In genomic region chr1:47089356-47089755, GRCh38 we compare ENCODE assay signal across 9 cellular contexts. TPM values are rescaled to one million over a fixed set of nuclear protein-coding genes. Genes with fewer than 3 reads are reported as not detected.
DNase-seq lines count a peak whose midpoint lies in the region; ATAC-seq, FAIRE-seq and TF ChIP-seq lines count a peak whose summit lies in the region.
"Not testable (repeated sequence)": the region's sequence is repeated elsewhere in the genome, so short reads cannot be mapped to it uniquely, and the experiment has no call there.
"Had no signal": no experiment of that assay in that cellular context is flagged by ENCODE, and none has a peak within 500 bp of the region (broad histone marks: within the 10 kb centered on the region; RNA-seq: fewer than 3 reads in every experiment).

No MANE protein-coding gene starts in this region.

- H3K4me3 ChIP-seq in DND-41 (ENCODE audit: low read depth in 1 of 2, low read length in 2 of 2); NT2/D1 (ENCODE audit: insufficient read length, low read depth); bronchial epithelial cell (ENCODE audit: low read depth, low read length); right atrium auricular region: not testable (repeated sequence)

- not testable (repeated sequence) for H3K27me3 Mint-ChIP-seq in type B pancreatic cell

- not testable (repeated sequence) for ATAC-seq in DND-41 (ENCODE audit: insufficient read depth, low read depth); omental fat pad (ENCODE audit: low FRiP score)

- H3K4me1 Mint-ChIP-seq in type B pancreatic cell (ENCODE audit: unreplicated experiment) = not testable (repeated sequence)

- not testable (repeated sequence) for H3K9me3 Mint-ChIP-seq in type B pancreatic cell

- H3K79me2 ChIP-seq in DND-41 (ENCODE audit: insufficient read depth, low read length) = not testable (repeated sequence)

- not testable (repeated sequence) for H4K20me1 ChIP-seq in DND-41 (ENCODE audit: insufficient read depth, low read length)

- not testable (repeated sequence) for H3K4me1 ChIP-seq in DND-41 (ENCODE audit: insufficient read depth, low read length); NT2/D1 (ENCODE audit: insufficient read depth, insufficient read length); right atrium auricular region

- not testable (repeated sequence) for H3K36me3 ChIP-seq in DND-41 (ENCODE audit: insufficient read depth, low read length); NT2/D1 (ENCODE audit: insufficient read depth, insufficient read length, low read length); bronchial epithelial cell (ENCODE audit: control insufficient read depth, insufficient read depth, low read length); right atrium auricular region

- DNase-seq in DND-41 = peak; percentile 43
- DNase-seq in KBM-7 = peak; percentile 28
- DNase-seq in NT2/D1 (ENCODE audit: low read depth, low spot score) = peak; percentile 13
- DNase-seq in activated CD4-positive, alpha-beta T cell treated with anti-CD3 and anti-CD28 coated beads, Interleukin-2, amount 50 U/mL, for 1 hour = peak; percentile 8
- DNase-seq in bronchial epithelial cell (ENCODE audit: low read depth) = peak; percentile 16
- not testable (repeated sequence) for DNase-seq in right atrium auricular region (ENCODE audit: low spot score); type B pancreatic cell (ENCODE audit: extremely low spot score, unreplicated experiment)
- peak; percentile 30 for DNase-seq in omental fat pad (ENCODE audit: low spot score)

- not testable (repeated sequence) for H2AFZ ChIP-seq in DND-41 (ENCODE audit: low read depth, low read length)

- not testable (repeated sequence) for H3K36me3 Mint-ChIP-seq in type B pancreatic cell

- not testable (repeated sequence) for H3K9me3 ChIP-seq in DND-41 (ENCODE audit: insufficient read depth, low read length, severe bottlenecking); NT2/D1 (ENCODE audit: insufficient read depth, low read length); right atrium auricular region

- H3K4me2 ChIP-seq in DND-41 (ENCODE audit: insufficient read depth, low read length) = not testable (repeated sequence)

- peak; percentile 58 for TF ChIP-seq CTCF in DND-41 (IDR thresholded peaks at IDR 0.05; ENCODE audit: borderline replicate concordance, extremely low read depth, low read length, poor library complexity, severe bottlenecking)
- peak; percentile 31 for TF ChIP-seq CTCF in bronchial epithelial cell (IDR thresholded peaks at IDR 0.05; ENCODE audit: insufficient read depth, low read length, severe bottlenecking)
- TF ChIP-seq CTCF in right atrium auricular region (IDR thresholded peaks at IDR 0.05) = peak; percentile 52 to 61
- TF ChIP-seq CTCF in omental fat pad (IDR thresholded peaks at IDR 0.05) = not testable (repeated sequence)
- peak; percentile 77 for TF ChIP-seq CTCF in type B pancreatic cell (conservative IDR thresholded peaks at IDR 0.05)

- H3K4me3 Mint-ChIP-seq in type B pancreatic cell = not testable (repeated sequence)

- in situ Hi-C loops in KBM-7 (cut with MboI; ENCODE audit: low pct_unique_long_range_greater_than_20kb, low sequenced_read_pairs) = not testable (repeated sequence)

- not testable (repeated sequence) for H3K27me3 ChIP-seq in DND-41 (ENCODE audit: insufficient read depth, low read length, poor library complexity); NT2/D1 (ENCODE audit: insufficient read depth, insufficient read length); bronchial epithelial cell (ENCODE audit: control insufficient read depth, insufficient read depth, low read length); right atrium auricular region

- H3K9ac ChIP-seq in DND-41 (ENCODE audit: low read depth, low read length); NT2/D1 (ENCODE audit: insufficient read length, low read depth): not testable (repeated sequence)

- FAIRE-seq in bronchial epithelial cell (lab: Jason Lieb, UNC) = not testable (repeated sequence)

- H3K27ac ChIP-seq in DND-41 (ENCODE audit: low read length); right atrium auricular region: not testable (repeated sequence)

- H3K27ac Mint-ChIP-seq in type B pancreatic cell = not testable (repeated sequence)

RNA-seq across cellular contexts. Expression of gene CYP4Z1, which starts 22.3 kb away (rescaled TPM):
- total RNA-seq in bronchial epithelial cell (not detected in 2 replicates), right atrium auricular region (under 1 TPM in 1 of 2 donors, not detected in 1; 0.35 TPM), omental fat pad (10 to 100 TPM in 1 of 4 donors, 1 to 10 TPM in 3; 2.5 to 14.0 (median 4.8) TPM), type B pancreatic cell (ENCODE audit: low replicate concordance) (not detected in 2 replicates)
- total RNA-seq: T-helper 2 cell treated with Interferon-gamma antibody and Interleukin-4, amounts not matched to agents 100 ng/mL and 5 ng/mL, for 36 hours had no signal

RNA-seq across cellular contexts. Expression of gene CYP4A22, which starts 47.9 kb away (rescaled TPM):
- total RNA-seq in bronchial epithelial cell (not detected in 2 replicates), right atrium auricular region (not detected), omental fat pad (1 to 10 TPM in 2 of 4 donors, under 1 TPM in 2; 0.72 to 5.8 (median 0.97) TPM), type B pancreatic cell (ENCODE audit: low replicate concordance) (not detected in 2 replicates)
- total RNA-seq: T-helper 2 cell treated with Interferon-gamma antibody and Interleukin-4, amounts not matched to agents 100 ng/mL and 5 ng/mL, for 36 hours had no signal
